ENCODE assay signal across 1 cellular context in the genomic region with DNA sequence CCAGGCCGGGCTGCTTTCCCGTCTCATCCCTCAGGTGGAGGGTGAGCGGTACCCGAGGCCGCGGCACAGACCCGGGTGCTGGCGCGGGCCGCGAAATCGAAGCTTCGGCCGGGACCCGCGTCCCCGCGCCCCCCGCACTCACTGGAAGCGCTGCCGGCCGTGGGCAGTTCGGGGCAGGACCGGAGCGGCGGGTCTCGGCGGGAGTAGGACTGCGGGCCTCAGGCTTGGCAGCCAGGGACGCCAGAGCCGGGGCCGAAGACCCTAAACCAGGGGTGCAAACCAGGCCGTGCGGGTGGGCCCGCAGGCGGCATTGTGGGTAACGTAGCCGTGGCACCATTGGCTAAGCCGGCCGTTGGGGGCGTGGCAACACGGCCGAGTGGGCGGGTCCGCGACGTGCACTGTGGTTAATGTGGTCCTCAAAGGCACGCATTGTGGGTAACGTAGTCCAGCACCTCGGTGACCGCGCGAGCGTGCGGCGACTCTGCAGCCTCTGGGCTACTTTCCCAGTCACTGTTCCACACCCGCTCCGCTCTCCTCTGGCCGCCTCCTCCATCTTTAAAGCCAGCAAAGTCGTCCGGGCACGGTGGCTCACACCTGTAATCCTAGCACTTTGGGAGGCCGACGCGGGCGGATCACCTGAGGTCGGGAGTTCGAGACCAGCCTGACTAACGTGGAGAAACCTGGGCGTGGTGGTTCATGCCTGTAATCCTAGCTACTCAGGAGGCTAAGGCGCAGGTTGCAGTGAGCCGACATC.
TF ChIP-seq lines count a peak whose summit lies in the region.

Gene ZNF500 (minus strand): TSS at position 288 of the 754 bp plus-strand sequence. CDS start 1,184 bp downstream, outside the sequence.

TF ChIP-seq in HepG2, 621 proteins besides CTCF, POLR2A, EP300 and RAD21 (continued from another document and continues in another):
- TF ChIP-seq, protein P1, sequence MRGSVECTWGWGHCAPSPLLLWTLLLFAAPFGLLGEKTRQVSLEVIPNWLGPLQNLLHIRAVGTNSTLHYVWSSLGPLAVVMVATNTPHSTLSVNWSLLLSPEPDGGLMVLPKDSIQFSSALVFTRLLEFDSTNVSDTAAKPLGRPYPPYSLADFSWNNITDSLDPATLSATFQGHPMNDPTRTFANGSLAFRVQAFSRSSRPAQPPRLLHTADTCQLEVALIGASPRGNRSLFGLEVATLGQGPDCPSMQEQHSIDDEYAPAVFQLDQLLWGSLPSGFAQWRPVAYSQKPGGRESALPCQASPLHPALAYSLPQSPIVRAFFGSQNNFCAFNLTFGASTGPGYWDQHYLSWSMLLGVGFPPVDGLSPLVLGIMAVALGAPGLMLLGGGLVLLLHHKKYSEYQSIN (CRISPR knock-in tag; IDR thresholded peaks at IDR 0.05; ENCODE audit: borderline replicate concordance) = no peak
- no peak for TF ChIP-seq ISX (CRISPR knock-in tag; conservative IDR thresholded peaks at IDR 0.05)
- TF ChIP-seq FOXC1 (CRISPR knock-in tag; IDR thresholded peaks at IDR 0.05; ENCODE audit: borderline replicate concordance) = peak; percentile 88; the same call in 1 of the 2 replicates
- TF ChIP-seq FOXP1 (IDR thresholded peaks at IDR 0.05) = no peak
- no peak for TF ChIP-seq FOXP1 (CRISPR knock-in tag; IDR thresholded peaks at IDR 0.05)
- TF ChIP-seq ZNF619 (CRISPR knock-in tag; IDR thresholded peaks at IDR 0.05) = no peak
- TF ChIP-seq, protein P2, sequence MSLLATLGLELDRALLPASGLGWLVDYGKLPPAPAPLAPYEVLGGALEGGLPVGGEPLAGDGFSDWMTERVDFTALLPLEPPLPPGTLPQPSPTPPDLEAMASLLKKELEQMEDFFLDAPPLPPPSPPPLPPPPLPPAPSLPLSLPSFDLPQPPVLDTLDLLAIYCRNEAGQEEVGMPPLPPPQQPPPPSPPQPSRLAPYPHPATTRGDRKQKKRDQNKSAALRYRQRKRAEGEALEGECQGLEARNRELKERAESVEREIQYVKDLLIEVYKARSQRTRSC (CRISPR knock-in tag; IDR thresholded peaks at IDR 0.05; ENCODE audit: low read depth) = no peak
- TF ChIP-seq RFXAP (CRISPR knock-in tag; IDR thresholded peaks at IDR 0.05; ENCODE audit: borderline replicate concordance) = no peak; the same call in none of the 2 replicates
- TF ChIP-seq ZNF460 (CRISPR knock-in tag; IDR thresholded peaks at IDR 0.05; ENCODE audit: borderline replicate concordance) = peak; percentile 98
- no peak for TF ChIP-seq ZBTB3 (CRISPR knock-in tag; IDR thresholded peaks at IDR 0.05; ENCODE audit: borderline replicate concordance, low read depth)
- TF ChIP-seq, protein P3, sequence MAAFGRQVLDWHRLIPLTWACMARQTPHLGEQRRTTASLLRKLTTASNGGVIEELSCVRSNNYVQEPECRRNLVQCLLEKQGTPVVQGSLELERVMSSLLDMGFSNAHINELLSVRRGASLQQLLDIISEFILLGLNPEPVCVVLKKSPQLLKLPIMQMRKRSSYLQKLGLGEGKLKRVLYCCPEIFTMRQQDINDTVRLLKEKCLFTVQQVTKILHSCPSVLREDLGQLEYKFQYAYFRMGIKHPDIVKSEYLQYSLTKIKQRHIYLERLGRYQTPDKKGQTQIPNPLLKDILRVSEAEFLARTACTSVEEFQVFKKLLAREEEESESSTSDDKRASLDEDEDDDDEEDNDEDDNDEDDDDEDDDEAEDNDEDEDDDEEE (CRISPR knock-in tag; IDR thresholded peaks at IDR 0.05) = peak; percentile 76; the same call in 1 of the 2 replicates
- TF ChIP-seq, protein P4, sequence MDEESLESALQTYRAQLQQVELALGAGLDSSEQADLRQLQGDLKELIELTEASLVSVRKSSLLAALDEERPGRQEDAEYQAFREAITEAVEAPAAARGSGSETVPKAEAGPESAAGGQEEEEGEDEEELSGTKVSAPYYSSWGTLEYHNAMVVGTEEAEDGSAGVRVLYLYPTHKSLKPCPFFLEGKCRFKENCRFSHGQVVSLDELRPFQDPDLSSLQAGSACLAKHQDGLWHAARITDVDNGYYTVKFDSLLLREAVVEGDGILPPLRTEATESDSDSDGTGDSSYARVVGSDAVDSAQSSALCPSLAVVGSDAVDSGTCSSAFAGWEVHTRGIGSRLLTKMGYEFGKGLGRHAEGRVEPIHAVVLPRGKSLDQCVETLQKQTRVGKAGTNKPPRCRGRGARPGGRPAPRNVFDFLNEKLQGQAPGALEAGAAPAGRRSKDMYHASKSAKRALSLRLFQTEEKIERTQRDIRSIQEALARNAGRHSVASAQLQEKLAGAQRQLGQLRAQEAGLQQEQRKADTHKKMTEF (CRISPR knock-in tag; IDR thresholded peaks at IDR 0.05) = peak; percentile 81; the same call in 1 of the 2 replicates
- peak; percentile 84 for TF ChIP-seq ZNF563 (CRISPR knock-in tag; IDR thresholded peaks at IDR 0.05)
- TF ChIP-seq ZSCAN25 (CRISPR knock-in tag; IDR thresholded peaks at IDR 0.05) = 0 out of 2 replicates have a peak, but pooled peaks have one; percentile 29
- TF ChIP-seq AHR (CRISPR knock-in tag; IDR thresholded peaks at IDR 0.05) = no peak; the same call in 1 of the 2 replicates
- TF ChIP-seq PHB2 (IDR thresholded peaks at IDR 0.05; ENCODE audit: partially characterized antibody) = no peak
- TF ChIP-seq CREM (IDR thresholded peaks at IDR 0.05) = peak; percentile 95
- TF ChIP-seq CREM (CRISPR knock-in tag; IDR thresholded peaks at IDR 0.05) = no peak
- TF ChIP-seq RFX3 (CRISPR knock-in tag; IDR thresholded peaks at IDR 0.05) = no peak
- TF ChIP-seq ZSCAN22 (CRISPR knock-in tag; IDR thresholded peaks at IDR 0.05) = no peak
- TF ChIP-seq RFXANK (CRISPR knock-in tag; IDR thresholded peaks at IDR 0.05) = no peak
- TF ChIP-seq ZNF841 (CRISPR knock-in tag; IDR thresholded peaks at IDR 0.05; ENCODE audit: borderline replicate concordance) = no peak
- TF ChIP-seq, protein P5, sequence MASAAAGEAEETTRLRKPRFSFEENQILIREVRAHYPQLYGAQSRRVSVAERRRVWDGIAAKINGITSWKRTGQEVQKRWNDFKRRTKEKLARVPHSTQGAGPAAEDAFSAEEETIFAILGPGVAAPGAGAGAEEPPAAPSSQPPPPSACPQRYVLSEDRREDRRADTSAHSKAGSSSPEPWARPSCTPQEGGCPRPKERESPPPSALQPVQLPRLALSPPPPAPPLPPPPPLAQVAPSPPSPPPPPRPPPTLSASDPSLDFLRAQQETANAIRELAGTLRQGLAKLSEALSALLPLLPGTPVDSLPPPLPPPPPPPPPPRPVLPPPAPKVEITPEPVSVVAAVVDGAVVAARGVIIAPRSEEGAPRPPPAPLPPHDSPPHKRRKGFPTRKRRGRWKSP (CRISPR knock-in tag; IDR thresholded peaks at IDR 0.05) = peak; percentile 41; the same call in 1 of the 2 replicates
- peak; percentile 96 for TF ChIP-seq ZNF280D (CRISPR knock-in tag; IDR thresholded peaks at IDR 0.05)
- TF ChIP-seq ZNF709 (CRISPR knock-in tag; IDR thresholded peaks at IDR 0.05) = 0 out of 2 replicates have a peak, but pooled peaks have one; percentile 60
- no peak for TF ChIP-seq PAX8 (CRISPR knock-in tag; IDR thresholded peaks at IDR 0.05; ENCODE audit: borderline replicate concordance)
- TF ChIP-seq ZNF616 (CRISPR knock-in tag; IDR thresholded peaks at IDR 0.05; ENCODE audit: low read depth) = no peak
- peak; percentile 43; the same call in 1 of the 2 replicates for TF ChIP-seq KDM3A (CRISPR knock-in tag; IDR thresholded peaks at IDR 0.05; ENCODE audit: low read depth)
- peak; percentile 81; the same call in 1 of the 2 replicates for TF ChIP-seq ZNF710 (CRISPR knock-in tag; IDR thresholded peaks at IDR 0.05; ENCODE audit: borderline replicate concordance)
- peak; percentile 69 for TF ChIP-seq RXRB (CRISPR knock-in tag; IDR thresholded peaks at IDR 0.05; ENCODE audit: borderline replicate concordance)
- TF ChIP-seq, protein P6, sequence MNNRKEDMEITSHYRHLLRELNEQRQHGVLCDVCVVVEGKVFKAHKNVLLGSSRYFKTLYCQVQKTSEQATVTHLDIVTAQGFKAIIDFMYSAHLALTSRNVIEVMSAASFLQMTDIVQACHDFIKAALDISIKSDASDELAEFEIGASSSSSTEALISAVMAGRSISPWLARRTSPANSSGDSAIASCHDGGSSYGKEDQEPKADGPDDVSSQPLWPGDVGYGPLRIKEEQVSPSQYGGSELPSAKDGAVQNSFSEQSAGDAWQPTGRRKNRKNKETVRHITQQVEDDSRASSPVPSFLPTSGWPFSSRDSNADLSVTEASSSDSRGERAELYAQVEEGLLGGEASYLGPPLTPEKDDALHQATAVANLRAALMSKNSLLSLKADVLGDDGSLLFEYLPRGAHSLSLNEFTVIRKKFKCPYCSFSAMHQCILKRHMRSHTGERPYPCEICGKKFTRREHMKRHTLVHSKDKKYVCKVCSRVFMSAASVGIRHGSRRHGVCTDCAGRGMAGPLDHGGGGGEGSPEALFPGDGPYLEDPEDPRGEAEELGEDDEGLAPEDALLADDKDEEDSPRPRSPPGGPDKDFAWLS (CRISPR knock-in tag; IDR thresholded peaks at IDR 0.05; ENCODE audit: borderline replicate concordance) = 0 out of 2 replicates have a peak, but pooled peaks have one; percentile 47
- no peak for TF ChIP-seq ZFP62 (CRISPR knock-in tag; IDR thresholded peaks at IDR 0.05)
- TF ChIP-seq ZNF772 (CRISPR knock-in tag; IDR thresholded peaks at IDR 0.05) = peak; percentile 60; the same call in 1 of the 2 replicates
- TF ChIP-seq, protein P7, sequence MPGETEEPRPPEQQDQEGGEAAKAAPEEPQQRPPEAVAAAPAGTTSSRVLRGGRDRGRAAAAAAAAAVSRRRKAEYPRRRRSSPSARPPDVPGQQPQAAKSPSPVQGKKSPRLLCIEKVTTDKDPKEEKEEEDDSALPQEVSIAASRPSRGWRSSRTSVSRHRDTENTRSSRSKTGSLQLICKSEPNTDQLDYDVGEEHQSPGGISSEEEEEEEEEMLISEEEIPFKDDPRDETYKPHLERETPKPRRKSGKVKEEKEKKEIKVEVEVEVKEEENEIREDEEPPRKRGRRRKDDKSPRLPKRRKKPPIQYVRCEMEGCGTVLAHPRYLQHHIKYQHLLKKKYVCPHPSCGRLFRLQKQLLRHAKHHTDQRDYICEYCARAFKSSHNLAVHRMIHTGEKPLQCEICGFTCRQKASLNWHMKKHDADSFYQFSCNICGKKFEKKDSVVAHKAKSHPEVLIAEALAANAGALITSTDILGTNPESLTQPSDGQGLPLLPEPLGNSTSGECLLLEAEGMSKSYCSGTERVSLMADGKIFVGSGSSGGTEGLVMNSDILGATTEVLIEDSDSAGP (CRISPR knock-in tag; IDR thresholded peaks at IDR 0.05; ENCODE audit: borderline replicate concordance) = peak; percentile 86
- no peak for TF ChIP-seq ZNF101 (CRISPR knock-in tag; IDR thresholded peaks at IDR 0.05; ENCODE audit: borderline replicate concordance, low read depth)
- TF ChIP-seq ZNF292 (CRISPR knock-in tag; IDR thresholded peaks at IDR 0.05; ENCODE audit: borderline replicate concordance, low read depth) = peak; percentile 38; the same call in 1 of the 2 replicates
- no peak for TF ChIP-seq SMAD9 (CRISPR knock-in tag; IDR thresholded peaks at IDR 0.05)
- TF ChIP-seq ZNF335 (CRISPR knock-in tag; IDR thresholded peaks at IDR 0.05) = no peak
- TF ChIP-seq, protein P8, sequence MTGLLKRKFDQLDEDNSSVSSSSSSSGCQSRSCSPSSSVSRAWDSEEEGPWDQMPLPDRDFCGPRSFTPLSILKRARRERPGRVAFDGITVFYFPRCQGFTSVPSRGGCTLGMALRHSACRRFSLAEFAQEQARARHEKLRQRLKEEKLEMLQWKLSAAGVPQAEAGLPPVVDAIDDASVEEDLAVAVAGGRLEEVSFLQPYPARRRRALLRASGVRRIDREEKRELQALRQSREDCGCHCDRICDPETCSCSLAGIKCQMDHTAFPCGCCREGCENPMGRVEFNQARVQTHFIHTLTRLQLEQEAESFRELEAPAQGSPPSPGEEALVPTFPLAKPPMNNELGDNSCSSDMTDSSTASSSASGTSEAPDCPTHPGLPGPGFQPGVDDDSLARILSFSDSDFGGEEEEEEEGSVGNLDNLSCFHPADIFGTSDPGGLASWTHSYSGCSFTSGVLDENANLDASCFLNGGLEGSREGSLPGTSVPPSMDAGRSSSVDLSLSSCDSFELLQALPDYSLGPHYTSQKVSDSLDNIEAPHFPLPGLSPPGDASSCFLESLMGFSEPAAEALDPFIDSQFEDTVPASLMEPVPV (CRISPR knock-in tag; IDR thresholded peaks at IDR 0.05) = no peak
- TF ChIP-seq PITX1 (CRISPR knock-in tag; IDR thresholded peaks at IDR 0.05) = peak; percentile 68
- TF ChIP-seq NAIF1 (CRISPR knock-in tag; IDR thresholded peaks at IDR 0.05; ENCODE audit: borderline replicate concordance) = peak; percentile 53; the same call in 1 of the 2 replicates
- no peak for TF ChIP-seq NBN (conservative IDR thresholded peaks at IDR 0.05)
